In the genomic region with DNA sequence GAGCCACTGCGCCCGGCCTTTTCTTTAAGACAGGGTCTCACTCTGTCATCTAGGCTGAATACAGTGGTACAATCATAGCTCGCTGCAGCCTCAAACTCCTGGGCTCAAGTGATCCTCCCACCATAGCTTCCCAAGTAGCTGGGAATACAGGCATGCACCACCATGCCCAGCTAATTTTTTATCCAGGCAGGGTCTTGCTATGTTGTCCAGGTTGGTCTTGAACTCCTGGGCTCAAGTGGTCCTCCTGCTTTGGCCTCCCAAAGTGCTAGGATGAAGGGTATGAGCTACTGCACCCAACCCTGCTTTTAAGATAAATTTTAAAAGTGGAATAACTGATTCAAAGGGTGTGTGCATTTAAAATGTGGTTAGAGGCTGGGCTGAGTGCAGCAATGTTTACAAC, we compare ENCODE assay signal across 32 cellular contexts. TPM values are rescaled to one million over a fixed set of nuclear protein-coding genes. Genes with fewer than 3 reads are reported as not detected.
DNase-seq lines count a peak whose midpoint lies in the region; ATAC-seq, FAIRE-seq and TF ChIP-seq lines count a peak whose summit lies in the region.
"Had no signal": no experiment of that assay in that cellular context is flagged by ENCODE, and none has a peak within 500 bp of the region (broad histone marks: within the 10 kb centered on the region; RNA-seq: fewer than 3 reads in every experiment).

No MANE protein-coding gene starts in this region.

- DNase-seq in activated T-cell treated with anti-CD3 and anti-CD28 coated beads, Interleukin-2, amount 50 U/mL, for 24 hours, result no peak
- no peak for DNase-seq in activated T-cell treated with anti-CD3 and anti-CD28 coated beads, Interleukin-2, amount 50 U/mL, for 4 hours
- no peak for DNase-seq in CD8-positive, alpha-beta memory T cell
- DNase-seq in K562 (ENCODE audit: extremely low read depth in 1 of 4, low spot score in 3 of 4) (no peak), NCI-H2029 treated with DMSO at 0.1 percent for 48 hours (lab: John Stamatoyannopoulos, UW) (no peak), mesenteric fat pad (ENCODE audit: low spot score) (no peak)
- no peak for DNase-seq in natural killer cell treated with Interleukin-12 subunit alpha and Interleukin-12 subunit beta and Interleukin-15 and Interleukin-18, amount 100 ng/mL, for 72 hours (ENCODE audit: low spot score)
- DNase-seq: activated CD4-positive, alpha-beta T cell treated with anti-CD3 and anti-CD28 coated beads for 1 hour; caudate nucleus; foreskin keratinocyte; head of caudate nucleus; KG1; left ventricle myocardium inferior; mesendoderm; MM.1S; NCI-H1417; NCI-H2029; NCI-H526; NK-92 treated with Interleukin-12 subunit alpha and Interleukin-12 subunit beta, amount 100 ng/mL, for 24 hours; right lobe of liver; spleen; stimulated activated CD4-positive, alpha-beta T cell treated with anti-CD3 and anti-CD28 coated beads, Interleukin-2, amount 100 ng/mL, for 24 hours; stomach; thyroid gland had no signal

- BruUV-seq in K562 (replicated peaks; lab: Mats Ljungman, UMichigan), result no TSS peak

- H4K20me1 ChIP-seq in K562 (replicated peaks; ENCODE audit: control insufficient read depth, insufficient read depth, low read length), result peaks cover 3% of the 10 kb centered on the region; the same call in 1 of the 2 replicates

- H3K9me1 ChIP-seq in K562 (ENCODE audit: control insufficient read depth, insufficient read depth, low read length), result peaks cover 3% of the 10 kb centered on the region

- no peak for FAIRE-seq in K562 (lab: Jason Lieb, UNC)
- FAIRE-seq: GM12891, keratinocyte had no signal

- H3K27ac ChIP-seq in CD8-positive, alpha-beta memory T cell (ENCODE audit: low read depth, low read length), result no peak overlapping the region
- H3K27ac ChIP-seq in K562 (ENCODE audit: extremely low read depth, low read depth, low read length), result no peak overlapping the region
- H3K27ac ChIP-seq: foreskin keratinocyte, right lobe of liver, thyroid gland, vagina had no signal

- in situ Hi-C loops in K562 (cut with MboI), result loop anchor here (5.0 kb wide), 1 partner anchor 59 kb away; no protein-coding TSS in a partner anchor

- TF ChIP-seq RAD21 in K562 (CRISPR knock-in tag; conservative IDR thresholded peaks at IDR 0.05 in 1 of 2, IDR thresholded peaks at IDR 0.05 in 1 of 2), result no peak

- H3K79me2 ChIP-seq in K562 (ENCODE audit: control insufficient read depth, insufficient read depth, low read length), result peaks cover 62% of the 10 kb centered on the region

- peaks cover 77% of the 10 kb centered on the region for H3K4me1 Mint-ChIP-seq in activated T-cell treated with anti-CD3 and anti-CD28 coated beads, Interleukin-2, amount 50 U/mL, for 24 hours (ENCODE audit: low read depth)
- H3K4me1 Mint-ChIP-seq in activated T-cell treated with anti-CD3 and anti-CD28 coated beads, Interleukin-2, amount 50 U/mL, for 4 hours (ENCODE audit: low read depth), result peaks cover 74% of the 10 kb centered on the region
- H3K4me1 Mint-ChIP-seq in CD8-positive, alpha-beta memory T cell, result peaks cover 70 to 86% (median 86%) of the 10 kb centered on the region in 3 donors
- peaks cover 39 to 42% of the 10 kb centered on the region in 2 donors for H3K4me1 Mint-ChIP-seq in natural killer cell treated with Interleukin-12 subunit alpha and Interleukin-12 subunit beta and Interleukin-15 and Interleukin-18, amount 100 ng/mL, for 72 hours (ENCODE audit: low read depth in 2 of 2)

- H3K4me2 ChIP-seq in K562 (ENCODE audit: insufficient read depth, low read length), result no peak overlapping the region

- H3K9ac ChIP-seq in K562 (ENCODE audit: insufficient read depth in 1 of 2, low read depth in 2 of 2, low read length in 2 of 2), result no peak overlapping the region

- no peaks in the 10 kb centered on the region for H3K27me3 ChIP-seq in CD8-positive, alpha-beta memory T cell (ENCODE audit: insufficient read depth, low read length, poor library complexity, severe bottlenecking)
- no peaks in the 10 kb centered on the region for H3K27me3 ChIP-seq in K562 (ENCODE audit: control insufficient read depth in 2 of 2, insufficient read depth in 2 of 2, low read length in 2 of 2)
- H3K27me3 ChIP-seq: foreskin keratinocyte, right lobe of liver, spleen, stomach, thyroid gland, vagina had no signal

- H3K4me1 ChIP-seq in CD8-positive, alpha-beta memory T cell (ENCODE audit: insufficient read depth, low read length), result peaks cover 94% of the 10 kb centered on the region
- peaks cover 14 to 15% of the 10 kb centered on the region in 2 experiments for H3K4me1 ChIP-seq in K562 (replicated peaks in 1 of 2; ENCODE audit: control insufficient read depth in 2 of 2, insufficient read depth in 2 of 2, low read length in 2 of 2)
- H3K4me1 ChIP-seq: foreskin keratinocyte had no signal

- H3K36me3 ChIP-seq in CD8-positive, alpha-beta memory T cell (ENCODE audit: insufficient read depth, low read length), result no peaks in the 10 kb centered on the region
- peaks cover 19% of the 10 kb centered on the region for H3K36me3 ChIP-seq in K562 (ENCODE audit: control insufficient read depth, insufficient read depth, low read length)
- H3K36me3 ChIP-seq: HAP-1, left ventricle myocardium inferior, right lobe of liver, thyroid gland, vagina had no signal

- H3K27ac Mint-ChIP-seq in activated T-cell treated with anti-CD3 and anti-CD28 coated beads, Interleukin-2, amount 50 U/mL, for 24 hours, result peak overlapping the region; percentile 22
- H3K27ac Mint-ChIP-seq in CD8-positive, alpha-beta memory T cell, result peak overlapping the region; percentile 6 to 99 (median 77)
- peak overlapping the region; percentile 18 to 84 for H3K27ac Mint-ChIP-seq in natural killer cell treated with Interleukin-12 subunit alpha and Interleukin-12 subunit beta and Interleukin-15 and Interleukin-18, amount 100 ng/mL, for 72 hours
- H3K27ac Mint-ChIP-seq: dendritic cell treated with granulocyte-macrophage colony-stimulating factor and Interleukin-4, amounts not matched to agents 40 ng/mL and 50 ng/mL, for 4 days; progenitor cell of endocrine pancreas had no signal

- no peaks in the 10 kb centered on the region for H3K9me3 Mint-ChIP-seq in activated T-cell treated with anti-CD3 and anti-CD28 coated beads, Interleukin-2, amount 50 U/mL, for 24 hours
- no peaks in the 10 kb centered on the region for H3K9me3 Mint-ChIP-seq in activated T-cell treated with anti-CD3 and anti-CD28 coated beads, Interleukin-2, amount 50 U/mL, for 4 hours
- H3K9me3 Mint-ChIP-seq in CD8-positive, alpha-beta memory T cell, result no peaks in the 10 kb centered on the region
- no peaks in the 10 kb centered on the region for H3K9me3 Mint-ChIP-seq in natural killer cell treated with Interleukin-12 subunit alpha and Interleukin-12 subunit beta and Interleukin-15 and Interleukin-18, amount 100 ng/mL, for 72 hours
- H3K9me3 Mint-ChIP-seq: dendritic cell treated with granulocyte-macrophage colony-stimulating factor and Interleukin-4, amounts not matched to agents 40 ng/mL and 50 ng/mL, for 4 days had no signal

- H2AFZ ChIP-seq in K562 (ENCODE audit: low read depth, low read length), result no peak overlapping the region

- TF ChIP-seq CTCF in K562 (IDR thresholded peaks at IDR 0.05 in 2 of 3, conservative IDR thresholded peaks at IDR 0.05 in 1 of 3; ENCODE audit: insufficient read depth in 2 of 3, low read depth in 1 of 3, low read length in 3 of 3), result no peak

- no peaks in the 10 kb centered on the region for H3K9me3 ChIP-seq in CD8-positive, alpha-beta memory T cell (ENCODE audit: low read length)
- no peaks in the 10 kb centered on the region for H3K9me3 ChIP-seq in K562 (replicated peaks; ENCODE audit: control insufficient read depth, insufficient read depth, low read depth, low read length)
- H3K9me3 ChIP-seq: HAP-1, left ventricle myocardium inferior, right lobe of liver, spleen, stomach, thyroid gland, vagina had no signal

- no peaks in the 10 kb centered on the region for H3K27me3 Mint-ChIP-seq in activated T-cell treated with anti-CD3 and anti-CD28 coated beads, Interleukin-2, amount 50 U/mL, for 24 hours
- no peaks in the 10 kb centered on the region for H3K27me3 Mint-ChIP-seq in activated T-cell treated with anti-CD3 and anti-CD28 coated beads, Interleukin-2, amount 50 U/mL, for 4 hours (ENCODE audit: low read depth)
- H3K27me3 Mint-ChIP-seq in CD8-positive, alpha-beta memory T cell, result no peaks in the 10 kb centered on the region
- H3K27me3 Mint-ChIP-seq in natural killer cell treated with Interleukin-12 subunit alpha and Interleukin-12 subunit beta and Interleukin-15 and Interleukin-18, amount 100 ng/mL, for 72 hours, result no peaks in the 10 kb centered on the region
- H3K27me3 Mint-ChIP-seq: dendritic cell treated with granulocyte-macrophage colony-stimulating factor and Interleukin-4, amounts not matched to agents 40 ng/mL and 50 ng/mL, for 4 days; progenitor cell of endocrine pancreas had no signal

- peaks cover 25% of the 10 kb centered on the region for H3K36me3 Mint-ChIP-seq in activated T-cell treated with anti-CD3 and anti-CD28 coated beads, Interleukin-2, amount 50 U/mL, for 24 hours (ENCODE audit: low read depth)
- H3K36me3 Mint-ChIP-seq in activated T-cell treated with anti-CD3 and anti-CD28 coated beads, Interleukin-2, amount 50 U/mL, for 4 hours (ENCODE audit: insufficient read depth), result peaks cover 6% of the 10 kb centered on the region
- peaks cover 0 to 10% (median 5%) of the 10 kb centered on the region in 3 donors for H3K36me3 Mint-ChIP-seq in CD8-positive, alpha-beta memory T cell
- no peaks in the 10 kb centered on the region for H3K36me3 Mint-ChIP-seq in natural killer cell treated with Interleukin-12 subunit alpha and Interleukin-12 subunit beta and Interleukin-15 and Interleukin-18, amount 100 ng/mL, for 72 hours

- TF ChIP-seq EP300 in K562 (IDR thresholded peaks at IDR 0.05; ENCODE audit: low read length), result no peak

- no peak for TF ChIP-seq POLR2A in K562 (conservative IDR thresholded peaks at IDR 0.05)

- CTCF ChIA-PET in CD8-positive, alpha-beta memory T cell (lab: Charles Lee), result interaction anchor here (0.6 to 11.7 kb wide), 4 partner anchors 13 to 96 kb away, joined by 3 to 103 read pairs (median 14); a partner anchor contains a TSS
- CTCF ChIA-PET in K562 (lab: Yijun Ruan, JAX; ENCODE audit: low intra/inter-chr PET ratio), result no interaction called here

- POLR2A ChIA-PET in CD8-positive, alpha-beta memory T cell (lab: Charles Lee), result interaction anchor here (0.6 to 1.6 kb wide), 4 partner anchors 13 to 32 kb away, joined by 3 to 5 read pairs (median 4); no protein-coding TSS in a partner anchor
- POLR2A ChIA-PET in K562 (lab: Yijun Ruan, JAX), result interaction anchor here (0.9 kb wide), 1 partner anchor 110 kb away, joined by 3 read pairs; no protein-coding TSS in a partner anchor

- 100% methylated on average over 3 of the region's 3 CpGs for WGBS in K562 (ENCODE audit: insufficient coverage, low coverage, missing lambda C conversion rate)

- no peak for ATAC-seq in activated T-cell treated with anti-CD3 and anti-CD28 coated beads, Interleukin-2, amount 50 U/mL, for 4 hours
- ATAC-seq in K562 (no peak), GM19328 (IDR thresholded peaks at IDR 0.05; ENCODE audit: unreplicated experiment) (no peak)
- no peak for ATAC-seq in natural killer cell treated with Interleukin-12 subunit alpha and Interleukin-12 subunit beta and Interleukin-15 and Interleukin-18, amount 100 ng/mL, for 72 hours
- ATAC-seq: esophagus mucosa, foreskin keratinocyte, right lobe of liver had no signal

- intact Hi-C loops in K562 (cut with micrococcal nuclease), result no loop called here

- H3K4me3 ChIP-seq in CD8-positive, alpha-beta memory T cell (ENCODE audit: low read length), result peak overlapping the region; percentile 27
- H3K4me3 ChIP-seq in K562, result no peak overlapping the region
- H3K4me3 ChIP-seq: HAP-1, left ventricle myocardium inferior, right lobe of liver, spleen, stomach, thyroid gland, vagina had no signal

- H3K4me3 Mint-ChIP-seq in activated T-cell treated with anti-CD3 and anti-CD28 coated beads, Interleukin-2, amount 50 U/mL, for 24 hours, result no peak overlapping the region
- H3K4me3 Mint-ChIP-seq in activated T-cell treated with anti-CD3 and anti-CD28 coated beads, Interleukin-2, amount 50 U/mL, for 4 hours, result no peak overlapping the region
- H3K4me3 Mint-ChIP-seq in CD8-positive, alpha-beta memory T cell, result peak overlapping the region in 6 of 7 donors; percentile 28 to 63 (median 52)
- H3K4me3 Mint-ChIP-seq in natural killer cell treated with Interleukin-12 subunit alpha and Interleukin-12 subunit beta and Interleukin-15 and Interleukin-18, amount 100 ng/mL, for 72 hours, result no peak overlapping the region
- H3K4me3 Mint-ChIP-seq: dendritic cell treated with granulocyte-macrophage colony-stimulating factor and Interleukin-4, amounts not matched to agents 40 ng/mL and 50 ng/mL, for 4 days had no signal

RNA-seq across cellular contexts. Expression of a gene that starts 14.1 kb away (rescaled TPM):
- 10 to 100 TPM; 86.0 to 89.6 (median 87.0) TPM for total RNA-seq in activated T-cell treated with anti-CD3 and anti-CD28 coated beads, Interleukin-2, amount 50 U/mL, for 4 hours
- total RNA-seq in CD8-positive, alpha-beta memory T cell, result 10 to 100 TPM; 62.5 to 64.3 TPM
- 414 TPM for polyA plus RNA-seq in CD8-positive, alpha-beta memory T cell
- 37.6 and 115 TPM in 2 replicates for total RNA-seq in K562 (2011; cell fraction: chromatin; rRNA removed; ENCODE audit: low replicate concordance)
- total RNA-seq in K562 (2011; cell fraction: nucleolus; rRNA removed), result 84.5 and 91.1 TPM in 2 replicates
- 70.0 and 84.8 TPM in 2 replicates for total RNA-seq in K562 (2011; cell fraction: nucleoplasm; rRNA removed)
- total RNA-seq in K562 (2014; rRNA removed), result 153 and 184 TPM in 2 replicates
- 29.5 and 44.9 TPM in 2 replicates for total RNA-seq in K562 (2014; rRNA removed; fragmentation: Illumina TruSeq; extraction: Trizol)
- total RNA-seq in K562 (2015; rRNA removed; fragmentation: Illumina TruSeq; extraction: Trizol), result 109 and 112 TPM in 2 replicates
- total RNA-seq in K562 (2021), result 118 and 130 TPM in 2 replicates
- polyA plus RNA-seq in K562 (2011; rRNA removed), result 79.9 and 94.3 TPM in 2 replicates
- 138 and 295 TPM in 2 replicates for polyA plus RNA-seq in K562 (2011; cell fraction: cytosol; rRNA removed)
- polyA plus RNA-seq in K562 (2011; cell fraction: nucleus; rRNA removed), result 106 and 158 TPM in 2 replicates
- polyA plus RNA-seq in K562 (2012), result 116 and 136 TPM in 2 replicates
- polyA plus RNA-seq in K562 (2014; fragmentation: Illumina TruSeq; extraction: Trizol), result 56.7 and 111 TPM in 2 replicates
- 10 to 100 TPM; 14.4 to 42.1 TPM for polyA plus RNA-seq in K562 (2014; fragmentation: Nextera tagmentation; extraction: Ambion mirVana)
- polyA plus RNA-seq in K562 (2014; rRNA removed), result 147 and 151 TPM in 2 replicates
- polyA minus RNA-seq in K562 (2011; rRNA and poly(A)+ RNA removed), result 47.8 and 60.4 TPM in 2 replicates
- 60.8 and 65.8 TPM in 2 replicates for polyA minus RNA-seq in K562 (2011; cell fraction: cytosol; rRNA and poly(A)+ RNA removed)
- 29.6 and 41.9 TPM in 2 replicates for polyA minus RNA-seq in K562 (2011; cell fraction: nucleus; rRNA and poly(A)+ RNA removed)
- 10 to 100 TPM; 70.6 to 75.2 TPM for total RNA-seq in natural killer cell treated with Interleukin-12 subunit alpha and Interleukin-12 subunit beta and Interleukin-15 and Interleukin-18, amount 100 ng/mL, for 72 hours
- 46.0 TPM for total RNA-seq in mesenteric fat pad

RNA-seq across cellular contexts. Expression of a gene that starts 14.8 kb away (rescaled TPM):
- 1 to 10 TPM; 1.0 to 1.4 (median 1.3) TPM for total RNA-seq in activated T-cell treated with anti-CD3 and anti-CD28 coated beads, Interleukin-2, amount 50 U/mL, for 4 hours
- total RNA-seq in CD8-positive, alpha-beta memory T cell, result 1 to 10 TPM; 1.2 TPM
- 0.24 TPM for polyA plus RNA-seq in CD8-positive, alpha-beta memory T cell
- total RNA-seq in K562 (2011; cell fraction: chromatin; rRNA removed; ENCODE audit: low replicate concordance), result 2.2 TPM in 1 of 2 replicates, not detected in the other
- 3.0 and 4.7 TPM in 2 replicates for total RNA-seq in K562 (2011; cell fraction: nucleolus; rRNA removed)
- total RNA-seq in K562 (2011; cell fraction: nucleoplasm; rRNA removed), result 2.6 and 2.9 TPM in 2 replicates
- total RNA-seq in K562 (2014; rRNA removed) (0.73 and 2.3 TPM in 2 replicates), K562 (2014; rRNA removed; fragmentation: Illumina TruSeq; extraction: Trizol) (0.33 TPM in 1 of 2 replicates, not detected in the other), K562 (2015; rRNA removed; fragmentation: Illumina TruSeq; extraction: Trizol) (0.65 and 0.94 TPM in 2 replicates), K562 (2021) (1.1 TPM in 2 replicates), mesenteric fat pad (1.1 TPM)
- polyA plus RNA-seq in K562 (2011; rRNA removed) (0.13 and 0.20 TPM in 2 replicates), K562 (2014; fragmentation: Illumina TruSeq; extraction: Trizol) (0.12 and 0.36 TPM in 2 replicates), K562 (2014; fragmentation: Nextera tagmentation; extraction: Ambion mirVana) (under 1 TPM; 0.06 to 0.11 TPM), K562 (2014; rRNA removed) (1.1 and 1.4 TPM in 2 replicates)
- 0.29 and 1.2 TPM in 2 replicates for polyA plus RNA-seq in K562 (2011; cell fraction: cytosol; rRNA removed)
- 0.44 and 0.55 TPM in 2 replicates for polyA plus RNA-seq in K562 (2011; cell fraction: nucleus; rRNA removed)
- polyA plus RNA-seq in K562 (2012), result 0.35 and 0.48 TPM in 2 replicates
- 0.33 and 0.46 TPM in 2 replicates for polyA minus RNA-seq in K562 (2011; rRNA and poly(A)+ RNA removed)
- polyA minus RNA-seq in K562 (2011; cell fraction: cytosol; rRNA and poly(A)+ RNA removed), result 1.4 and 1.5 TPM in 2 replicates
- 2.2 and 2.6 TPM in 2 replicates for polyA minus RNA-seq in K562 (2011; cell fraction: nucleus; rRNA and poly(A)+ RNA removed)
- total RNA-seq in natural killer cell treated with Interleukin-12 subunit alpha and Interleukin-12 subunit beta and Interleukin-15 and Interleukin-18, amount 100 ng/mL, for 72 hours, result 1 to 10 TPM in 1 of 2 donors, under 1 TPM in 1; 0.81 to 1.5 TPM

RNA-seq across cellular contexts. Expression of a gene that starts 24.7 kb away (rescaled TPM):
- 10 to 100 TPM; 28.0 to 33.1 (median 28.7) TPM for total RNA-seq in activated T-cell treated with anti-CD3 and anti-CD28 coated beads, Interleukin-2, amount 50 U/mL, for 4 hours
- total RNA-seq in CD8-positive, alpha-beta memory T cell, result 10 to 100 TPM; 25.9 to 27.5 TPM
- polyA plus RNA-seq in CD8-positive, alpha-beta memory T cell, result 0.81 TPM
- 7.0 and 14.7 TPM in 2 replicates for total RNA-seq in K562 (2011; cell fraction: chromatin; rRNA removed; ENCODE audit: low replicate concordance)
- 4.5 and 4.9 TPM in 2 replicates for total RNA-seq in K562 (2011; cell fraction: nucleolus; rRNA removed)
- 5.6 and 6.6 TPM in 2 replicates for total RNA-seq in K562 (2011; cell fraction: nucleoplasm; rRNA removed)
- total RNA-seq in K562 (2014; rRNA removed), result 1.5 and 2.8 TPM in 2 replicates
- total RNA-seq in K562 (2014; rRNA removed; fragmentation: Illumina TruSeq; extraction: Trizol), result 0.29 and 0.33 TPM in 2 replicates
- total RNA-seq in K562 (2015; rRNA removed; fragmentation: Illumina TruSeq; extraction: Trizol), result 0.98 and 1.7 TPM in 2 replicates
- total RNA-seq in K562 (2021), result 18.8 and 21.1 TPM in 2 replicates
- polyA plus RNA-seq in K562 (2011; rRNA removed), result 0.24 and 0.57 TPM in 2 replicates
- polyA plus RNA-seq in K562 (2011; cell fraction: cytosol; rRNA removed), result 0.13 and 0.40 TPM in 2 replicates
- polyA plus RNA-seq in K562 (2011; cell fraction: nucleus; rRNA removed), result 1.9 and 3.1 TPM in 2 replicates
- 8.8 and 10.2 TPM in 2 replicates for polyA plus RNA-seq in K562 (2012)
- polyA plus RNA-seq in K562 (2014; fragmentation: Illumina TruSeq; extraction: Trizol), result 3.0 and 6.1 TPM in 2 replicates
- polyA plus RNA-seq in K562 (2014; fragmentation: Nextera tagmentation; extraction: Ambion mirVana), result under 1 TPM; 0.01 TPM
- 4.7 and 7.0 TPM in 2 replicates for polyA plus RNA-seq in K562 (2014; rRNA removed)
- polyA minus RNA-seq in K562 (2011; rRNA and poly(A)+ RNA removed), result 0.21 and 0.25 TPM in 2 replicates
- 3.7 and 5.3 TPM in 2 replicates for polyA minus RNA-seq in K562 (2011; cell fraction: cytosol; rRNA and poly(A)+ RNA removed)
- polyA minus RNA-seq in K562 (2011; cell fraction: nucleus; rRNA and poly(A)+ RNA removed), result 0.81 and 3.3 TPM in 2 replicates
- total RNA-seq in natural killer cell treated with Interleukin-12 subunit alpha and Interleukin-12 subunit beta and Interleukin-15 and Interleukin-18, amount 100 ng/mL, for 72 hours, result 10 to 100 TPM; 29.7 to 45.7 TPM
- 22.3 TPM for total RNA-seq in mesenteric fat pad

RNA-seq across cellular contexts. Expression of a gene that starts 38.5 kb away (rescaled TPM):
- 1 to 10 TPM; 2.4 to 4.0 (median 3.5) TPM for total RNA-seq in activated T-cell treated with anti-CD3 and anti-CD28 coated beads, Interleukin-2, amount 50 U/mL, for 4 hours
- 1 to 10 TPM; 1.4 to 1.7 TPM for total RNA-seq in CD8-positive, alpha-beta memory T cell
- polyA plus RNA-seq in CD8-positive, alpha-beta memory T cell, result 2.1 TPM
- 2.7 and 4.6 TPM in 2 replicates for total RNA-seq in K562 (2011; cell fraction: chromatin; rRNA removed; ENCODE audit: low replicate concordance)
- 6.2 and 9.2 TPM in 2 replicates for total RNA-seq in K562 (2011; cell fraction: nucleolus; rRNA removed)
- 6.4 and 6.9 TPM in 2 replicates for total RNA-seq in K562 (2011; cell fraction: nucleoplasm; rRNA removed)
- 14.1 and 17.7 TPM in 2 replicates for total RNA-seq in K562 (2014; rRNA removed)
- total RNA-seq in K562 (2014; rRNA removed; fragmentation: Illumina TruSeq; extraction: Trizol), result 0.70 and 1.3 TPM in 2 replicates
- 2.6 and 3.2 TPM in 2 replicates for total RNA-seq in K562 (2015; rRNA removed; fragmentation: Illumina TruSeq; extraction: Trizol)
- total RNA-seq in K562 (2021), result 9.0 TPM in 2 replicates
- polyA plus RNA-seq in K562 (2011; rRNA removed), result 1.6 and 3.3 TPM in 2 replicates
- 4.5 and 6.6 TPM in 2 replicates for polyA plus RNA-seq in K562 (2011; cell fraction: cytosol; rRNA removed)
- polyA plus RNA-seq in K562 (2011; cell fraction: nucleus; rRNA removed), result 5.2 TPM in 2 replicates
- 4.2 and 4.7 TPM in 2 replicates for polyA plus RNA-seq in K562 (2012)
- 2.0 and 6.4 TPM in 2 replicates for polyA plus RNA-seq in K562 (2014; fragmentation: Illumina TruSeq; extraction: Trizol)
- polyA plus RNA-seq in K562 (2014; fragmentation: Nextera tagmentation; extraction: Ambion mirVana), result under 1 TPM; 0.43 to 0.76 TPM
- 4.9 and 6.8 TPM in 2 replicates for polyA plus RNA-seq in K562 (2014; rRNA removed)
- 0.15 and 0.25 TPM in 2 replicates for polyA minus RNA-seq in K562 (2011; rRNA and poly(A)+ RNA removed)
- 3.2 and 8.5 TPM in 2 replicates for polyA minus RNA-seq in K562 (2011; cell fraction: cytosol; rRNA and poly(A)+ RNA removed)
- polyA minus RNA-seq in K562 (2011; cell fraction: nucleus; rRNA and poly(A)+ RNA removed), result 1.5 and 2.7 TPM in 2 replicates
- 1 to 10 TPM; 1.6 to 2.0 TPM for total RNA-seq in natural killer cell treated with Interleukin-12 subunit alpha and Interleukin-12 subunit beta and Interleukin-15 and Interleukin-18, amount 100 ng/mL, for 72 hours
- 76.2 TPM for total RNA-seq in mesenteric fat pad

RNA-seq across cellular contexts. Expression of a gene that starts 53.8 kb away (rescaled TPM):
- total RNA-seq in activated T-cell treated with anti-CD3 and anti-CD28 coated beads, Interleukin-2, amount 50 U/mL, for 4 hours, result 1 to 10 TPM; 5.8 to 9.5 (median 8.9) TPM
- total RNA-seq in CD8-positive, alpha-beta memory T cell, result 10 to 100 TPM; 16.2 to 16.3 TPM
- polyA plus RNA-seq in CD8-positive, alpha-beta memory T cell, result 52.4 TPM
- 2.5 and 8.7 TPM in 2 replicates for total RNA-seq in K562 (2011; cell fraction: chromatin; rRNA removed; ENCODE audit: low replicate concordance)
- total RNA-seq in K562 (2011; cell fraction: nucleolus; rRNA removed), result 5.9 and 8.0 TPM in 2 replicates
- 4.7 and 6.6 TPM in 2 replicates for total RNA-seq in K562 (2011; cell fraction: nucleoplasm; rRNA removed)
- total RNA-seq in K562 (2014; rRNA removed), result 0.77 and 2.8 TPM in 2 replicates
- total RNA-seq in K562 (2014; rRNA removed; fragmentation: Illumina TruSeq; extraction: Trizol), result 0.38 and 1.1 TPM in 2 replicates
- 1.2 and 1.7 TPM in 2 replicates for total RNA-seq in K562 (2015; rRNA removed; fragmentation: Illumina TruSeq; extraction: Trizol)
- total RNA-seq in K562 (2021), result 2.2 and 4.0 TPM in 2 replicates
- 1.0 and 8.6 TPM in 2 replicates for polyA plus RNA-seq in K562 (2011; rRNA removed)
- polyA plus RNA-seq in K562 (2011; cell fraction: cytosol; rRNA removed), result 2.7 and 9.7 TPM in 2 replicates
- 3.4 and 18.3 TPM in 2 replicates for polyA plus RNA-seq in K562 (2011; cell fraction: nucleus; rRNA removed)
- 3.5 and 7.8 TPM in 2 replicates for polyA plus RNA-seq in K562 (2012)
- polyA plus RNA-seq in K562 (2014; fragmentation: Illumina TruSeq; extraction: Trizol), result 1.4 and 1.6 TPM in 2 replicates
- polyA plus RNA-seq in K562 (2014; fragmentation: Nextera tagmentation; extraction: Ambion mirVana), result under 1 TPM; 0.11 to 0.18 TPM
- 1.8 and 2.2 TPM in 2 replicates for polyA plus RNA-seq in K562 (2014; rRNA removed)
- 0.56 and 3.3 TPM in 2 replicates for polyA minus RNA-seq in K562 (2011; rRNA and poly(A)+ RNA removed)
- polyA minus RNA-seq in K562 (2011; cell fraction: cytosol; rRNA and poly(A)+ RNA removed), result 1.4 and 10.9 TPM in 2 replicates
- 0.40 and 2.1 TPM in 2 replicates for polyA minus RNA-seq in K562 (2011; cell fraction: nucleus; rRNA and poly(A)+ RNA removed)
- total RNA-seq in natural killer cell treated with Interleukin-12 subunit alpha and Interleukin-12 subunit beta and Interleukin-15 and Interleukin-18, amount 100 ng/mL, for 72 hours, result 1 to 10 TPM; 1.6 to 3.0 TPM
- total RNA-seq in mesenteric fat pad, result 476 TPM

Comparison
In these comparisons a context has a peak if more than half of its experiments do, and no peak if none do; other contexts are left out.
1. H3K27ac Mint-ChIP-seq: peak in every context shown above with its lines; median percentile 77 in CD8-positive, alpha-beta memory T cell; 51 in natural killer cell treated with Interleukin-12 subunit alpha and Interleukin-12 subunit beta and Interleukin-15 and Interleukin-18, amount 100 ng/mL, for 72 hours; 22 in activated T-cell treated with anti-CD3 and anti-CD28 coated beads, Interleukin-2, amount 50 U/mL, for 24 hours.
2. H3K4me3 Mint-ChIP-seq: peak in CD8-positive, alpha-beta memory T cell (6 of 7); none in activated T-cell treated with anti-CD3 and anti-CD28 coated beads, Interleukin-2, amount 50 U/mL, for 24 hours (single experiment), activated T-cell treated with anti-CD3 and anti-CD28 coated beads, Interleukin-2, amount 50 U/mL, for 4 hours (single experiment) and natural killer cell treated with Interleukin-12 subunit alpha and Interleukin-12 subunit beta and Interleukin-15 and Interleukin-18, amount 100 ng/mL, for 72 hours (single experiment).